Comparison of ENCODE assay signal across 1 cellular context in the genomic region with DNA sequence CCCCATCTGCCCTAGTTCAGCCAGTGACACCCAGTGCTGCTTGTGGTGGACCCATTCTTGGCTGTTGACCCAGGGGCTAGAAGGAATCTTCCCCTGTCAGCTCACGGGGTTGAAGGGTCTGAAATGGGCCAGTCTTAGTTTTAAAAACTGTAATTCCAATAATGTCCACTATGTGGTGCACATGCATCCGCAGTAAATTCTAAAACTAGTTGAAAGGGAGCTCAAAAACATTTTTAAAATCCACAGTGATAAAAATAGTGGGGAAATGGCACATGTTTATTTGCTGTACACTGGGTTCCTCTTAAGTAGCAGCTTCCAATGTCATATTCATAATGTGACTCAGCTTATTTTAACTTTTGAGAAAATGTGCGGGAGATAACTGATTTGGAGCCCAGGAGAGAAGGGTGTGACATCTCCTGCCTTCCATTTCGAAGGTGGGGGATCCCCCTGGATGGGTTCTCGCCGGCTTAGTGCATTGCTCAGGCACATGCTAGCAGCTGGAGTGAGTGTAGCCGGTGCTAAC.
TF ChIP-seq lines count a peak whose summit lies in the region.

No MANE protein-coding gene starts in this region.

TF ChIP-seq in H1, 55 proteins besides CTCF, POLR2A, EP300 and RAD21 (continued from another document):
- TF ChIP-seq, protein P1, sequence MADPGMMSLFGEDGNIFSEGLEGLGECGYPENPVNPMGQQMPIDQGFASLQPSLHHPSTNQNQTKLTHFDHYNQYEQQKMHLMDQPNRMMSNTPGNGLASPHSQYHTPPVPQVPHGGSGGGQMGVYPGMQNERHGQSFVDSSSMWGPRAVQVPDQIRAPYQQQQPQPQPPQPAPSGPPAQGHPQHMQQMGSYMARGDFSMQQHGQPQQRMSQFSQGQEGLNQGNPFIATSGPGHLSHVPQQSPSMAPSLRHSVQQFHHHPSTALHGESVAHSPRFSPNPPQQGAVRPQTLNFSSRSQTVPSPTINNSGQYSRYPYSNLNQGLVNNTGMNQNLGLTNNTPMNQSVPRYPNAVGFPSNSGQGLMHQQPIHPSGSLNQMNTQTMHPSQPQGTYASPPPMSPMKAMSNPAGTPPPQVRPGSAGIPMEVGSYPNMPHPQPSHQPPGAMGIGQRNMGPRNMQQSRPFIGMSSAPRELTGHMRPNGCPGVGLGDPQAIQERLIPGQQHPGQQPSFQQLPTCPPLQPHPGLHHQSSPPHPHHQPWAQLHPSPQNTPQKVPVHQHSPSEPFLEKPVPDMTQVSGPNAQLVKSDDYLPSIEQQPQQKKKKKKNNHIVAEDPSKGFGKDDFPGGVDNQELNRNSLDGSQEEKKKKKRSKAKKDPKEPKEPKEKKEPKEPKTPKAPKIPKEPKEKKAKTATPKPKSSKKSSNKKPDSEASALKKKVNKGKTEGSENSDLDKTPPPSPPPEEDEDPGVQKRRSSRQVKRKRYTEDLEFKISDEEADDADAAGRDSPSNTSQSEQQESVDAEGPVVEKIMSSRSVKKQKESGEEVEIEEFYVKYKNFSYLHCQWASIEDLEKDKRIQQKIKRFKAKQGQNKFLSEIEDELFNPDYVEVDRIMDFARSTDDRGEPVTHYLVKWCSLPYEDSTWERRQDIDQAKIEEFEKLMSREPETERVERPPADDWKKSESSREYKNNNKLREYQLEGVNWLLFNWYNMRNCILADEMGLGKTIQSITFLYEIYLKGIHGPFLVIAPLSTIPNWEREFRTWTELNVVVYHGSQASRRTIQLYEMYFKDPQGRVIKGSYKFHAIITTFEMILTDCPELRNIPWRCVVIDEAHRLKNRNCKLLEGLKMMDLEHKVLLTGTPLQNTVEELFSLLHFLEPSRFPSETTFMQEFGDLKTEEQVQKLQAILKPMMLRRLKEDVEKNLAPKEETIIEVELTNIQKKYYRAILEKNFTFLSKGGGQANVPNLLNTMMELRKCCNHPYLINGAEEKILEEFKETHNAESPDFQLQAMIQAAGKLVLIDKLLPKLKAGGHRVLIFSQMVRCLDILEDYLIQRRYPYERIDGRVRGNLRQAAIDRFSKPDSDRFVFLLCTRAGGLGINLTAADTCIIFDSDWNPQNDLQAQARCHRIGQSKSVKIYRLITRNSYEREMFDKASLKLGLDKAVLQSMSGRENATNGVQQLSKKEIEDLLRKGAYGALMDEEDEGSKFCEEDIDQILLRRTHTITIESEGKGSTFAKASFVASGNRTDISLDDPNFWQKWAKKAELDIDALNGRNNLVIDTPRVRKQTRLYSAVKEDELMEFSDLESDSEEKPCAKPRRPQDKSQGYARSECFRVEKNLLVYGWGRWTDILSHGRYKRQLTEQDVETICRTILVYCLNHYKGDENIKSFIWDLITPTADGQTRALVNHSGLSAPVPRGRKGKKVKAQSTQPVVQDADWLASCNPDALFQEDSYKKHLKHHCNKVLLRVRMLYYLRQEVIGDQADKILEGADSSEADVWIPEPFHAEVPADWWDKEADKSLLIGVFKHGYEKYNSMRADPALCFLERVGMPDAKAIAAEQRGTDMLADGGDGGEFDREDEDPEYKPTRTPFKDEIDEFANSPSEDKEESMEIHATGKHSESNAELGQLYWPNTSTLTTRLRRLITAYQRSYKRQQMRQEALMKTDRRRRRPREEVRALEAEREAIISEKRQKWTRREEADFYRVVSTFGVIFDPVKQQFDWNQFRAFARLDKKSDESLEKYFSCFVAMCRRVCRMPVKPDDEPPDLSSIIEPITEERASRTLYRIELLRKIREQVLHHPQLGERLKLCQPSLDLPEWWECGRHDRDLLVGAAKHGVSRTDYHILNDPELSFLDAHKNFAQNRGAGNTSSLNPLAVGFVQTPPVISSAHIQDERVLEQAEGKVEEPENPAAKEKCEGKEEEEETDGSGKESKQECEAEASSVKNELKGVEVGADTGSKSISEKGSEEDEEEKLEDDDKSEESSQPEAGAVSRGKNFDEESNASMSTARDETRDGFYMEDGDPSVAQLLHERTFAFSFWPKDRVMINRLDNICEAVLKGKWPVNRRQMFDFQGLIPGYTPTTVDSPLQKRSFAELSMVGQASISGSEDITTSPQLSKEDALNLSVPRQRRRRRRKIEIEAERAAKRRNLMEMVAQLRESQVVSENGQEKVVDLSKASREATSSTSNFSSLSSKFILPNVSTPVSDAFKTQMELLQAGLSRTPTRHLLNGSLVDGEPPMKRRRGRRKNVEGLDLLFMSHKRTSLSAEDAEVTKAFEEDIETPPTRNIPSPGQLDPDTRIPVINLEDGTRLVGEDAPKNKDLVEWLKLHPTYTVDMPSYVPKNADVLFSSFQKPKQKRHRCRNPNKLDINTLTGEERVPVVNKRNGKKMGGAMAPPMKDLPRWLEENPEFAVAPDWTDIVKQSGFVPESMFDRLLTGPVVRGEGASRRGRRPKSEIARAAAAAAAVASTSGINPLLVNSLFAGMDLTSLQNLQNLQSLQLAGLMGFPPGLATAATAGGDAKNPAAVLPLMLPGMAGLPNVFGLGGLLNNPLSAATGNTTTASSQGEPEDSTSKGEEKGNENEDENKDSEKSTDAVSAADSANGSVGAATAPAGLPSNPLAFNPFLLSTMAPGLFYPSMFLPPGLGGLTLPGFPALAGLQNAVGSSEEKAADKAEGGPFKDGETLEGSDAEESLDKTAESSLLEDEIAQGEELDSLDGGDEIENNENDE (IDR thresholded peaks at IDR 0.05; ENCODE audit: insufficient replicate concordance, low read length): no peak
- TF ChIP-seq, protein P2, sequence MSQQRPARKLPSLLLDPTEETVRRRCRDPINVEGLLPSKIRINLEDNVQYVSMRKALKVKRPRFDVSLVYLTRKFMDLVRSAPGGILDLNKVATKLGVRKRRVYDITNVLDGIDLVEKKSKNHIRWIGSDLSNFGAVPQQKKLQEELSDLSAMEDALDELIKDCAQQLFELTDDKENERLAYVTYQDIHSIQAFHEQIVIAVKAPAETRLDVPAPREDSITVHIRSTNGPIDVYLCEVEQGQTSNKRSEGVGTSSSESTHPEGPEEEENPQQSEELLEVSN (IDR thresholded peaks at IDR 0.05): peak; percentile 26; the same call in 1 of the 2 replicates
